21 cellular contexts compared by ENCODE assay signal in genomic region chr3:50608278-50608677, GRCh38. TPM values are rescaled to one million over a fixed set of nuclear protein-coding genes. Genes with fewer than 3 reads are reported as not detected.
DNase-seq lines count a peak whose midpoint lies in the region; ATAC-seq, FAIRE-seq and TF ChIP-seq lines count a peak whose summit lies in the region.
"Had no signal": no experiment of that assay in that cellular context is flagged by ENCODE, and none has a peak within 500 bp of the region (broad histone marks: within the 10 kb centered on the region; RNA-seq: fewer than 3 reads in every experiment).

No MANE protein-coding gene starts in this region.

- intact Hi-C loops in lower leg skin (cut with DNase I; ENCODE audit: low total_unique reads): no loop called here

- FAIRE-seq in small intestine (lab: Jason Lieb, UNC): no peak
- FAIRE-seq: H1 had no signal

- H3K36me3 Mint-ChIP-seq in T-cell: peaks cover 75% of the 10 kb centered on the region
- H3K36me3 Mint-ChIP-seq in effector memory CD8-positive, alpha-beta T cell (ENCODE audit: insufficient read depth): peaks cover 89% of the 10 kb centered on the region
- peaks cover 73 to 91% of the 10 kb centered on the region in 2 donors for H3K36me3 Mint-ChIP-seq in stimulated activated naive B cell treated with anti-CD40 and anti-IgM and Interleukin-4, amounts not matched to agents 10 μg/mL and 1 μg/mL and 100 μg/mL, for 72 hours
- H3K36me3 Mint-ChIP-seq: naive B cell, WTC11 had no signal

- H3K4me1 Mint-ChIP-seq in T-cell: peaks cover 83 to 88% (median 84%) of the 10 kb centered on the region in 3 donors
- H3K4me1 Mint-ChIP-seq in effector memory CD8-positive, alpha-beta T cell (ENCODE audit: low read depth in 2 of 2): peaks cover 86% of the 10 kb centered on the region in 2 donors
- peaks cover 63 to 82% of the 10 kb centered on the region in 2 donors for H3K4me1 Mint-ChIP-seq in stimulated activated naive B cell treated with anti-CD40 and anti-IgM and Interleukin-4, amounts not matched to agents 10 μg/mL and 1 μg/mL and 100 μg/mL, for 72 hours

- peak; percentile 79 for DNase-seq in activated CD8-positive, alpha-beta memory T cell treated with anti-CD3 and anti-CD28 coated beads, Interleukin-2, amount 50 U/mL, for 48 hours
- DNase-seq in activated CD8-positive, alpha-beta memory T cell treated with anti-CD3 and anti-CD28 coated beads for 24 hours: no peak
- DNase-seq in T-cell (no peak), small intestine (no peak), lower leg skin (ENCODE audit: low spot score in 2 of 2) (no peak)
- no peak for DNase-seq in effector memory CD8-positive, alpha-beta T cell
- DNase-seq in stimulated activated naive B cell treated with anti-CD40 and anti-IgM and Interleukin-4, amounts not matched to agents 10 μg/mL and 1 μg/mL and 100 μg/mL, for 72 hours: no peak
- DNase-seq: DMS 273 treated with DMSO at 0.1 percent for 48 hours; glutamatergic neuron; IMR-90; kidney glomerular epithelial cell; naive B cell; NCI-H446 treated with DMSO at 0.1 percent for 48 hours; retina; stimulated activated CD4-positive, alpha-beta T cell treated with anti-CD3 and anti-CD28 coated beads, Interleukin-4, amount 100 ng/mL, for 4 hours; stimulated activated naive CD4-positive, alpha-beta T cell treated with Interleukin-2 at 50 U/mL for 16 hours had no signal

- no peak for TF ChIP-seq POLR2A in lower leg skin (IDR thresholded peaks at IDR 0.05)

- no peak for TF ChIP-seq CTCF in lower leg skin (IDR thresholded peaks at IDR 0.05)

- CTCF ChIA-PET in T-cell (lab: Charles Lee): interaction anchor here (0.8 to 3.5 kb wide), 4 partner anchors 17 to 36 kb away, joined by 3 to 17 read pairs (median 13); no protein-coding TSS in a partner anchor

- peaks cover 2 to 9% of the 10 kb centered on the region in 2 donors for H3K4me1 ChIP-seq in small intestine (ENCODE audit: control insufficient read depth in 2 of 2, insufficient read depth in 1 of 2, low read depth in 1 of 2, low read length in 1 of 2)

- no peaks in the 10 kb centered on the region for H3K9me3 ChIP-seq in small intestine (ENCODE audit: control insufficient read depth, low read depth)

- H3K4me3 Mint-ChIP-seq in T-cell: peak overlapping the region; percentile 80 to 96 (median 93)
- H3K4me3 Mint-ChIP-seq in effector memory CD8-positive, alpha-beta T cell: peak overlapping the region; percentile 97 to 99
- H3K4me3 Mint-ChIP-seq in stimulated activated naive B cell treated with anti-CD40 and anti-IgM and Interleukin-4, amounts not matched to agents 10 μg/mL and 1 μg/mL and 100 μg/mL, for 72 hours: peak overlapping the region; percentile 91 to 92
- H3K4me3 Mint-ChIP-seq: WTC11 had no signal

- H3K4me3 ChIP-seq in small intestine (ENCODE audit: low read depth in 1 of 2, low read length in 2 of 2) (peak overlapping the region in 1 of 2 donors; percentile 9), lower leg skin (ENCODE audit: low read depth, poor library complexity, severe bottlenecking) (no peak overlapping the region)

- no peaks in the 10 kb centered on the region for H3K27me3 Mint-ChIP-seq in T-cell
- no peaks in the 10 kb centered on the region for H3K27me3 Mint-ChIP-seq in effector memory CD8-positive, alpha-beta T cell
- H3K27me3 Mint-ChIP-seq in stimulated activated naive B cell treated with anti-CD40 and anti-IgM and Interleukin-4, amounts not matched to agents 10 μg/mL and 1 μg/mL and 100 μg/mL, for 72 hours: no peaks in the 10 kb centered on the region
- H3K27me3 Mint-ChIP-seq: naive B cell had no signal

- H3K27ac ChIP-seq in small intestine (ENCODE audit: low read depth in 1 of 2, low read length in 1 of 2): peak overlapping the region in 1 of 2 donors; percentile 53

- ATAC-seq in T-cell (replicated peaks in 1 of 4) (no peak), GM18502 (IDR thresholded peaks at IDR 0.05; ENCODE audit: poor library complexity, unreplicated experiment) (no peak)
- no peak for ATAC-seq in effector memory CD8-positive, alpha-beta T cell (replicated peaks)
- ATAC-seq in stimulated activated naive B cell treated with anti-CD40 and anti-IgM and Interleukin-4, amounts not matched to agents 10 μg/mL and 1 μg/mL and 100 μg/mL, for 72 hours (replicated peaks): no peak
- ATAC-seq: SK-N-SH treated with all-trans-retinoic acid at 6 μM for 48 hours, WTC11 had no signal

- H3K9me3 Mint-ChIP-seq in T-cell: no peaks in the 10 kb centered on the region
- no peaks in the 10 kb centered on the region for H3K9me3 Mint-ChIP-seq in effector memory CD8-positive, alpha-beta T cell
- H3K9me3 Mint-ChIP-seq in stimulated activated naive B cell treated with anti-CD40 and anti-IgM and Interleukin-4, amounts not matched to agents 10 μg/mL and 1 μg/mL and 100 μg/mL, for 72 hours: no peaks in the 10 kb centered on the region
- H3K9me3 Mint-ChIP-seq: naive B cell, WTC11 had no signal

- WGBS in small intestine, 3 donors: 68 to 83% (median 77%) methylated on average over 7 of the region's 7 CpGs
- WGBS in lower leg skin, 2 donors: 74 to 92% methylated on average over 4 to 6 of the region's 7 CpGs

- peaks cover 0 to 3% of the 10 kb centered on the region in 2 donors for H3K36me3 ChIP-seq in small intestine (ENCODE audit: control insufficient read depth in 2 of 2, insufficient read depth in 2 of 2, low read length in 2 of 2)

- POLR2A ChIA-PET in T-cell (lab: Charles Lee): interaction anchor here in 1 of 2 donors (0.7 to 1.0 kb wide), 2 partner anchors 13 to 1789 kb away, joined by 3 to 8 read pairs; no protein-coding TSS in a partner anchor

- H3K27ac Mint-ChIP-seq in T-cell: peak overlapping the region; percentile 99 to 100
- peak overlapping the region; percentile 96 to 97 for H3K27ac Mint-ChIP-seq in effector memory CD8-positive, alpha-beta T cell
- H3K27ac Mint-ChIP-seq in stimulated activated naive B cell treated with anti-CD40 and anti-IgM and Interleukin-4, amounts not matched to agents 10 μg/mL and 1 μg/mL and 100 μg/mL, for 72 hours: peak overlapping the region; percentile 93
- H3K27ac Mint-ChIP-seq: naive B cell, WTC11 had no signal

- no peaks in the 10 kb centered on the region for H3K27me3 ChIP-seq in small intestine (ENCODE audit: control insufficient read depth in 2 of 2, insufficient read depth in 2 of 2, low read length in 2 of 2)

RNA-seq across cellular contexts. Expression of gene CISH, which starts 3.3 kb away (rescaled TPM):
- 100 to 1,000 TPM in 3 of 5 donors, 10 to 100 TPM in 2; 37.4 to 217 (median 190) TPM for total RNA-seq in T-cell
- 1 to 10 TPM; 4.8 to 7.8 (median 6.9) TPM for polyA plus RNA-seq in small intestine
- total RNA-seq in lower leg skin: 10 to 100 TPM; 10.4 to 14.5 (median 12.9) TPM
- total RNA-seq: OCI-LY7 had no signal

RNA-seq across cellular contexts. Expression of gene MAPKAPK3, which starts 8.7 kb away (rescaled TPM):
- total RNA-seq in T-cell (10 to 100 TPM; 35.1 to 66.6 (median 53.0) TPM), lower leg skin (100 to 1,000 TPM in 2 of 4 donors, 10 to 100 TPM in 2; 65.2 to 128 (median 91.7) TPM)
- 10 to 100 TPM; 28.2 to 34.4 (median 28.6) TPM for polyA plus RNA-seq in small intestine

RNA-seq across cellular contexts. Expression of gene HEMK1, which starts 39.0 kb away (rescaled TPM):
- total RNA-seq in T-cell (10 to 100 TPM; 35.5 to 66.6 (median 42.0) TPM), lower leg skin (1 to 10 TPM; 2.9 to 8.1 (median 4.8) TPM)
- polyA plus RNA-seq in small intestine: 10 to 100 TPM; 13.9 to 18.1 (median 13.9) TPM

RNA-seq across cellular contexts. Expression of gene C3orf18, which starts 40.7 kb away (rescaled TPM):
- 10 to 100 TPM; 15.3 to 24.7 (median 19.5) TPM for total RNA-seq in T-cell
- polyA plus RNA-seq in small intestine: 1 to 10 TPM; 1.1 to 3.9 (median 1.9) TPM
- 1 to 10 TPM in 3 of 4 donors, under 1 TPM in 1; 0.27 to 3.9 (median 2.0) TPM for total RNA-seq in lower leg skin

Comparison
In these comparisons a context has a peak if more than half of its experiments do, and no peak if none do; other contexts are left out.
1. RNA of gene HEMK1, which starts 39.0 kb away (total RNA-seq): 35.5 to 66.6 TPM in T-cell; 2.9 to 8.1 TPM in lower leg skin; every median in the first group is over 4 times any median in the second.
2. Peak in every context shown above with its lines, with median percentiles within 50 percentile points of each other: H3K27ac Mint-ChIP-seq and H3K4me3 Mint-ChIP-seq.